1 cellular context compared by ENCODE assay signal in the genomic region with DNA sequence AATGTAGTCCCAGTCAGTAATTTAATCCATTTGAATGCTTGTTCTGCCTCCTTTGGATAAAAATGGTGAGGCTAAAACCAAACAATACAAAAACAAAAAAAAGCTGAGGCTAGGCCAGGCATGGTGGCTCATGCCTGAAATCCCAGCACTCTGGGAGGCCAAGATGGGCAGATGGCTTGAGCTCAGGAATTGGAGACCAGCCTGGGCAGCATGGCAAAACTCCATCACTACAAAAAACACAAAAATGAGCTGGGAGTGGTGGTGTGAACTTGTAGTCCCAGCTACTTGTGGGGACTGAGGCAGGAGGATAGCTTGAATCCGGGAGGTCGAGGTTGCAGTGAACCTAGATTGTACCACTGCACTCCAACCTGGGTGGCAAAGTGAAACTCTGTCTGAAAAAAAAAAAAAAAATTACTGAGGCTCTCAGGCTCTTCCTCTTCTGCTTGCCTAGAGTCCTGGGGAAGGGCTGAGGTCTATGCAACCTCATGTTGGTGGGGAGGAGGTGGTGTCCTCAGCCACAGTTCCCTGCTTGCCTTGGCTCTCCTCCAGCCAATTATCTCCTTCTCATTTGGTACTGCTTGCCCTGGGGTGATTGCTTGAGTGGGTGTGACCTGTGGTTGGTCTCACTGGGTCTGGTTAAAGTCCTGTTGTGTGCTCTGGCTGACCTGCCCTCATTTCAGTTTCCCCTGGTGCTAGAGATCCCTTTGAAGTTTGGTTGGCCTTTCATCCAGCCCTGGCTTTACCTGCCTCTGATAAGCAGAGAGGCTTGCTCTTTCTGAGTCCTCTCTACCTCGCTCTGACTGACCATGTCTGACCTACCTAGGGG.
TF ChIP-seq lines count a peak whose summit lies in the region.

No MANE protein-coding gene starts in this region.

TF ChIP-seq in HepG2, 621 proteins besides CTCF, POLR2A, EP300 and RAD21 (continued from another document and continues in another):
- TF ChIP-seq, protein P1, sequence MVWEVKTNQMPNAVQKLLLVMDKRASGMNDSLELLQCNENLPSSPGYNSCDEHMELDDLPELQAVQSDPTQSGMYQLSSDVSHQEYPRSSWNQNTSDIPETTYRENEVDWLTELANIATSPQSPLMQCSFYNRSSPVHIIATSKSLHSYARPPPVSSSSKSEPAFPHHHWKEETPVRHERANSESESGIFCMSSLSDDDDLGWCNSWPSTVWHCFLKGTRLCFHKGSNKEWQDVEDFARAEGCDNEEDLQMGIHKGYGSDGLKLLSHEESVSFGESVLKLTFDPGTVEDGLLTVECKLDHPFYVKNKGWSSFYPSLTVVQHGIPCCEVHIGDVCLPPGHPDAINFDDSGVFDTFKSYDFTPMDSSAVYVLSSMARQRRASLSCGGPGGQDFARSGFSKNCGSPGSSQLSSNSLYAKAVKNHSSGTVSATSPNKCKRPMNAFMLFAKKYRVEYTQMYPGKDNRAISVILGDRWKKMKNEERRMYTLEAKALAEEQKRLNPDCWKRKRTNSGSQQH (CRISPR knock-in tag; IDR thresholded peaks at IDR 0.05; ENCODE audit: low read depth): no peak
- TF ChIP-seq SIX4 (CRISPR knock-in tag; IDR thresholded peaks at IDR 0.05) (no peak), PRMT3 (CRISPR knock-in tag; IDR thresholded peaks at IDR 0.05; ENCODE audit: borderline replicate concordance, low read depth) (no peak), ARNTL (CRISPR knock-in tag; IDR thresholded peaks at IDR 0.05) (0 out of 2 replicates have a peak, but pooled peaks have one; percentile 20), TAF15 (IDR thresholded peaks at IDR 0.05; ENCODE audit: low read depth, low read length, poor library complexity, severe bottlenecking) (no peak), SMARCC2 (IDR thresholded peaks at IDR 0.05) (no peak), HHEX (CRISPR knock-in tag; IDR thresholded peaks at IDR 0.05) (no peak), RNF2 (conservative IDR thresholded peaks at IDR 0.05; ENCODE audit: low read depth) (no peak), SCMH1 (CRISPR knock-in tag; IDR thresholded peaks at IDR 0.05; ENCODE audit: borderline replicate concordance) (no peak), CCDC6 (CRISPR knock-in tag; IDR thresholded peaks at IDR 0.05) (no peak), ZNF777 (CRISPR knock-in tag; IDR thresholded peaks at IDR 0.05) (no peak), ZMYM4 (CRISPR knock-in tag; IDR thresholded peaks at IDR 0.05) (peak; percentile 92), NCOA1 (CRISPR knock-in tag; IDR thresholded peaks at IDR 0.05) (no peak), RBM39 (IDR thresholded peaks at IDR 0.05; ENCODE audit: low read depth, low read length, poor library complexity, severe bottlenecking) (no peak), YY1 (IDR thresholded peaks at IDR 0.05; ENCODE audit: insufficient read depth, insufficient replicate concordance, low read depth, low read length) (no peak), ZNF781 (CRISPR knock-in tag; IDR thresholded peaks at IDR 0.05; ENCODE audit: borderline replicate concordance, not compliant biosample characterization) (no peak), HMG20B (CRISPR knock-in tag; conservative IDR thresholded peaks at IDR 0.05) (0 out of 2 replicates have a peak, but pooled peaks have one; percentile 15), HOXA7 (CRISPR knock-in tag; IDR thresholded peaks at IDR 0.05) (no peak), SP5 (CRISPR knock-in tag; IDR thresholded peaks at IDR 0.05; ENCODE audit: borderline replicate concordance, low read depth) (no peak; the same call in 1 of the 2 replicates), ZSCAN29 (CRISPR knock-in tag; conservative IDR thresholded peaks at IDR 0.05) (peak; percentile 73; the same call in 1 of the 2 replicates), ZNF225 (CRISPR knock-in tag; IDR thresholded peaks at IDR 0.05) (no peak), POLR2G (IDR thresholded peaks at IDR 0.05; ENCODE audit: low read depth, low read length) (0 out of 2 replicates have a peak, but pooled peaks have one; percentile 26), TARDBP (CRISPR knock-in tag; IDR thresholded peaks at IDR 0.05) (no peak), ZNF83 (CRISPR knock-in tag; IDR thresholded peaks at IDR 0.05; ENCODE audit: borderline replicate concordance) (no peak)
- TF ChIP-seq, protein P2, sequence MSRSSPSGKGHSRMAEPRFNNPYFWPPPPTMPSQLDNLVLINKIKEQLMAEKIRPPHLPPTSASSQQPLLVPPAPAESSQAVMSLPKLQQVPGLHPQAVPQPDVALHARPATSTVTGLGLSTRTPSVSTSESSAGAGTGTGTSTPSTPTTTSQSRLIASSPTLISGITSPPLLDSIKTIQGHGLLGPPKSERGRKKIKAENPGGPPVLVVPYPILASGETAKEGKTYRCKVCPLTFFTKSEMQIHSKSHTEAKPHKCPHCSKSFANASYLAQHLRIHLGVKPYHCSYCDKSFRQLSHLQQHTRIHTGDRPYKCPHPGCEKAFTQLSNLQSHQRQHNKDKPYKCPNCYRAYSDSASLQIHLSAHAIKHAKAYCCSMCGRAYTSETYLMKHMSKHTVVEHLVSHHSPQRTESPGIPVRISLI (CRISPR knock-in tag; IDR thresholded peaks at IDR 0.05; ENCODE audit: borderline replicate concordance): peak; percentile 81; the same call in 1 of the 2 replicates
- TF ChIP-seq, protein P3, sequence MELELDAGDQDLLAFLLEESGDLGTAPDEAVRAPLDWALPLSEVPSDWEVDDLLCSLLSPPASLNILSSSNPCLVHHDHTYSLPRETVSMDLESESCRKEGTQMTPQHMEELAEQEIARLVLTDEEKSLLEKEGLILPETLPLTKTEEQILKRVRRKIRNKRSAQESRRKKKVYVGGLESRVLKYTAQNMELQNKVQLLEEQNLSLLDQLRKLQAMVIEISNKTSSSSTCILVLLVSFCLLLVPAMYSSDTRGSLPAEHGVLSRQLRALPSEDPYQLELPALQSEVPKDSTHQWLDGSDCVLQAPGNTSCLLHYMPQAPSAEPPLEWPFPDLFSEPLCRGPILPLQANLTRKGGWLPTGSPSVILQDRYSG (CRISPR knock-in tag; IDR thresholded peaks at IDR 0.05): no peak
- TF ChIP-seq, protein P4, sequence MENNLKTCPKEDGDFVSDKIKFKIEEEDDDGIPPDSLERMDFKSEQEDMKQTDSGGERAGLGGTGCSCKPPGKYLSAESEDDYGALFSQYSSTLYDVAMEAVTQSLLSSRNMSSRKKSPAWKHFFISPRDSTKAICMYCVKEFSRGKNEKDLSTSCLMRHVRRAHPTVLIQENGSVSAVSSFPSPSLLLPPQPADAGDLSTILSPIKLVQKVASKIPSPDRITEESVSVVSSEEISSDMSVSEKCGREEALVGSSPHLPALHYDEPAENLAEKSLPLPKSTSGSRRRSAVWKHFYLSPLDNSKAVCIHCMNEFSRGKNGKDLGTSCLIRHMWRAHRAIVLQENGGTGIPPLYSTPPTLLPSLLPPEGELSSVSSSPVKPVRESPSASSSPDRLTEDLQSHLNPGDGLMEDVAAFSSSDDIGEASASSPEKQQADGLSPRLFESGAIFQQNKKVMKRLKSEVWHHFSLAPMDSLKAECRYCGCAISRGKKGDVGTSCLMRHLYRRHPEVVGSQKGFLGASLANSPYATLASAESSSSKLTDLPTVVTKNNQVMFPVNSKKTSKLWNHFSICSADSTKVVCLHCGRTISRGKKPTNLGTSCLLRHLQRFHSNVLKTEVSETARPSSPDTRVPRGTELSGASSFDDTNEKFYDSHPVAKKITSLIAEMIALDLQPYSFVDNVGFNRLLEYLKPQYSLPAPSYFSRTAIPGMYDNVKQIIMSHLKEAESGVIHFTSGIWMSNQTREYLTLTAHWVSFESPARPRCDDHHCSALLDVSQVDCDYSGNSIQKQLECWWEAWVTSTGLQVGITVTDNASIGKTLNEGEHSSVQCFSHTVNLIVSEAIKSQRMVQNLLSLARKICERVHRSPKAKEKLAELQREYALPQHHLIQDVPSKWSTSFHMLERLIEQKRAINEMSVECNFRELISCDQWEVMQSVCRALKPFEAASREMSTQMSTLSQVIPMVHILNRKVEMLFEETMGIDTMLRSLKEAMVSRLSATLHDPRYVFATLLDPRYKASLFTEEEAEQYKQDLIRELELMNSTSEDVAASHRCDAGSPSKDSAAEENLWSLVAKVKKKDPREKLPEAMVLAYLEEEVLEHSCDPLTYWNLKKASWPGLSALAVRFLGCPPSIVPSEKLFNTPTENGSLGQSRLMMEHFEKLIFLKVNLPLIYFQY (CRISPR knock-in tag; IDR thresholded peaks at IDR 0.05; ENCODE audit: borderline replicate concordance): no peak
- TF ChIP-seq, protein P5, sequence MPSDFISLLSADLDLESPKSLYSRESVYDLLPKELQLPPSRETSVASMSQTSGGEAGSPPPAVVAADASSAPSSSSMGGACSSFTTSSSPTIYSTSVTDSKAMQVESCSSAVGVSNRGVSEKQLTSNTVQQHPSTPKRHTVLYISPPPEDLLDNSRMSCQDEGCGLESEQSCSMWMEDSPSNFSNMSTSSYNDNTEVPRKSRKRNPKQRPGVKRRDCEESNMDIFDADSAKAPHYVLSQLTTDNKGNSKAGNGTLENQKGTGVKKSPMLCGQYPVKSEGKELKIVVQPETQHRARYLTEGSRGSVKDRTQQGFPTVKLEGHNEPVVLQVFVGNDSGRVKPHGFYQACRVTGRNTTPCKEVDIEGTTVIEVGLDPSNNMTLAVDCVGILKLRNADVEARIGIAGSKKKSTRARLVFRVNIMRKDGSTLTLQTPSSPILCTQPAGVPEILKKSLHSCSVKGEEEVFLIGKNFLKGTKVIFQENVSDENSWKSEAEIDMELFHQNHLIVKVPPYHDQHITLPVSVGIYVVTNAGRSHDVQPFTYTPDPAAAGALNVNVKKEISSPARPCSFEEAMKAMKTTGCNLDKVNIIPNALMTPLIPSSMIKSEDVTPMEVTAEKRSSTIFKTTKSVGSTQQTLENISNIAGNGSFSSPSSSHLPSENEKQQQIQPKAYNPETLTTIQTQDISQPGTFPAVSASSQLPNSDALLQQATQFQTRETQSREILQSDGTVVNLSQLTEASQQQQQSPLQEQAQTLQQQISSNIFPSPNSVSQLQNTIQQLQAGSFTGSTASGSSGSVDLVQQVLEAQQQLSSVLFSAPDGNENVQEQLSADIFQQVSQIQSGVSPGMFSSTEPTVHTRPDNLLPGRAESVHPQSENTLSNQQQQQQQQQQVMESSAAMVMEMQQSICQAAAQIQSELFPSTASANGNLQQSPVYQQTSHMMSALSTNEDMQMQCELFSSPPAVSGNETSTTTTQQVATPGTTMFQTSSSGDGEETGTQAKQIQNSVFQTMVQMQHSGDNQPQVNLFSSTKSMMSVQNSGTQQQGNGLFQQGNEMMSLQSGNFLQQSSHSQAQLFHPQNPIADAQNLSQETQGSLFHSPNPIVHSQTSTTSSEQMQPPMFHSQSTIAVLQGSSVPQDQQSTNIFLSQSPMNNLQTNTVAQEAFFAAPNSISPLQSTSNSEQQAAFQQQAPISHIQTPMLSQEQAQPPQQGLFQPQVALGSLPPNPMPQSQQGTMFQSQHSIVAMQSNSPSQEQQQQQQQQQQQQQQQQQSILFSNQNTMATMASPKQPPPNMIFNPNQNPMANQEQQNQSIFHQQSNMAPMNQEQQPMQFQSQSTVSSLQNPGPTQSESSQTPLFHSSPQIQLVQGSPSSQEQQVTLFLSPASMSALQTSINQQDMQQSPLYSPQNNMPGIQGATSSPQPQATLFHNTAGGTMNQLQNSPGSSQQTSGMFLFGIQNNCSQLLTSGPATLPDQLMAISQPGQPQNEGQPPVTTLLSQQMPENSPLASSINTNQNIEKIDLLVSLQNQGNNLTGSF (CRISPR knock-in tag; IDR thresholded peaks at IDR 0.05): no peak
- TF ChIP-seq, protein P6, sequence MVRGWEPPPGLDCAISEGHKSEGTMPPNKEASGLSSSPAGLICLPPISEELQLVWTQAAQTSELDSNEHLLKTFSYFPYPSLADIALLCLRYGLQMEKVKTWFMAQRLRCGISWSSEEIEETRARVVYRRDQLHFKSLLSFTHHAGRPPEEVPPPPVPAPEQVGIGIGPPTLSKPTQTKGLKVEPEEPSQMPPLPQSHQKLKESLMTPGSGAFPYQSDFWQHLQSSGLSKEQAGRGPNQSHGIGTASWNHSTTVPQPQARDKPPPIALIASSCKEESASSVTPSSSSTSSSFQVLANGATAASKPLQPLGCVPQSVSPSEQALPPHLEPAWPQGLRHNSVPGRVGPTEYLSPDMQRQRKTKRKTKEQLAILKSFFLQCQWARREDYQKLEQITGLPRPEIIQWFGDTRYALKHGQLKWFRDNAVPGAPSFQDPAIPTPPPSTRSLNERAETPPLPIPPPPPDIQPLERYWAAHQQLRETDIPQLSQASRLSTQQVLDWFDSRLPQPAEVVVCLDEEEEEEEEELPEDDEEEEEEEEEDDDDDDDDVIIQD (CRISPR knock-in tag; IDR thresholded peaks at IDR 0.05; ENCODE audit: low read depth): peak; percentile 51; the same call in 1 of the 2 replicates
- TF ChIP-seq, protein P7, sequence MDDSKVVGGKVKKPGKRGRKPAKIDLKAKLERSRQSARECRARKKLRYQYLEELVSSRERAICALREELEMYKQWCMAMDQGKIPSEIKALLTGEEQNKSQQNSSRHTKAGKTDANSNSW (CRISPR knock-in tag; IDR thresholded peaks at IDR 0.05; ENCODE audit: borderline replicate concordance): no peak
- TF ChIP-seq, protein P8, sequence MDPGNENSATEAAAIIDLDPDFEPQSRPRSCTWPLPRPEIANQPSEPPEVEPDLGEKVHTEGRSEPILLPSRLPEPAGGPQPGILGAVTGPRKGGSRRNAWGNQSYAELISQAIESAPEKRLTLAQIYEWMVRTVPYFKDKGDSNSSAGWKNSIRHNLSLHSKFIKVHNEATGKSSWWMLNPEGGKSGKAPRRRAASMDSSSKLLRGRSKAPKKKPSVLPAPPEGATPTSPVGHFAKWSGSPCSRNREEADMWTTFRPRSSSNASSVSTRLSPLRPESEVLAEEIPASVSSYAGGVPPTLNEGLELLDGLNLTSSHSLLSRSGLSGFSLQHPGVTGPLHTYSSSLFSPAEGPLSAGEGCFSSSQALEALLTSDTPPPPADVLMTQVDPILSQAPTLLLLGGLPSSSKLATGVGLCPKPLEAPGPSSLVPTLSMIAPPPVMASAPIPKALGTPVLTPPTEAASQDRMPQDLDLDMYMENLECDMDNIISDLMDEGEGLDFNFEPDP (CRISPR knock-in tag; conservative IDR thresholded peaks at IDR 0.05): no peak
- TF ChIP-seq, protein P9, sequence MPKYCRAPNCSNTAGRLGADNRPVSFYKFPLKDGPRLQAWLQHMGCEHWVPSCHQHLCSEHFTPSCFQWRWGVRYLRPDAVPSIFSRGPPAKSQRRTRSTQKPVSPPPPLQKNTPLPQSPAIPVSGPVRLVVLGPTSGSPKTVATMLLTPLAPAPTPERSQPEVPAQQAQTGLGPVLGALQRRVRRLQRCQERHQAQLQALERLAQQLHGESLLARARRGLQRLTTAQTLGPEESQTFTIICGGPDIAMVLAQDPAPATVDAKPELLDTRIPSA (CRISPR knock-in tag; IDR thresholded peaks at IDR 0.05; ENCODE audit: borderline replicate concordance): no peak
- TF ChIP-seq, protein P10, sequence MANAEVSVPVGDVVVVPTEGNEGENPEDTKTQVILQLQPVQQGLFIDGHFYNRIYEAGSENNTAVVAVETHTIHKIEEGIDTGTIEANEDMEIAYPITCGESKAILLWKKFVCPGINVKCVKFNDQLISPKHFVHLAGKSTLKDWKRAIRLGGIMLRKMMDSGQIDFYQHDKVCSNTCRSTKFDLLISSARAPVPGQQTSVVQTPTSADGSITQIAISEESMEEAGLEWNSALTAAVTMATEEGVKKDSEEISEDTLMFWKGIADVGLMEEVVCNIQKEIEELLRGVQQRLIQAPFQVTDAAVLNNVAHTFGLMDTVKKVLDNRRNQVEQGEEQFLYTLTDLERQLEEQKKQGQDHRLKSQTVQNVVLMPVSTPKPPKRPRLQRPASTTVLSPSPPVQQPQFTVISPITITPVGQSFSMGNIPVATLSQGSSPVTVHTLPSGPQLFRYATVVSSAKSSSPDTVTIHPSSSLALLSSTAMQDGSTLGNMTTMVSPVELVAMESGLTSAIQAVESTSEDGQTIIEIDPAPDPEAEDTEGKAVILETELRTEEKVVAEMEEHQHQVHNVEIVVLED (CRISPR knock-in tag; IDR thresholded peaks at IDR 0.05; ENCODE audit: borderline replicate concordance): no peak
